Comparison of ENCODE assay signal across 33 cellular contexts in genomic region chr9:75391497-75391896, GRCh38.
"Had no signal": no experiment of that assay in that cellular context is flagged by ENCODE, and none has a peak within 500 bp of the region (broad histone marks: within the 10 kb centered on the region; RNA-seq: fewer than 3 reads in every experiment).

No MANE protein-coding gene starts in this region.

- H3K27ac ChIP-seq: adrenal gland, ascending aorta, body of pancreas, brain microvascular endothelial cell, breast epithelium, cardiac muscle cell had no signal

- H3K36me3 ChIP-seq: adrenal gland, ascending aorta, brain microvascular endothelial cell, breast epithelium, cardiac muscle cell had no signal

- ATAC-seq: activated naive CD4-positive, alpha-beta T cell treated with anti-CD3 and anti-CD28 coated beads, Interleukin-2, amount 50 U/mL, for 72 hours; activated naive CD8-positive, alpha-beta T cell treated with anti-CD3 and anti-CD28 coated beads, Interleukin-2, amount 50 U/mL, for 24 hours; activated T-cell treated with anti-CD3 and anti-CD28 coated beads, Interleukin-2, amount 50 U/mL, for 4 hours; activated T-cell treated with anti-CD3 and anti-CD28 coated beads, Interleukin-2, amount 50 U/mL, for 72 hours; activated T-helper 17 cell treated with anti-CD3 and anti-CD28 coated beads, Interleukin-2, amount 50 U/mL, for 72 hours; body of pancreas had no signal

- H3K9me3 ChIP-seq: adrenal gland, body of pancreas had no signal

- H3K4me1 ChIP-seq: adrenal gland, body of pancreas, breast epithelium had no signal

- H3K27me3 ChIP-seq: adrenal gland, ascending aorta, body of pancreas, brain microvascular endothelial cell, breast epithelium, cardiac muscle cell had no signal

- DNase-seq: activated effector memory CD4-positive, alpha-beta T cell treated with anti-CD3 and anti-CD28 coated beads, Interleukin-2, amount 50 U/mL, for 16 hours; activated effector memory CD4-positive, alpha-beta T cell treated with Interleukin-2 at 50 U/mL for 16 hours; activated gamma-delta T cell; activated gamma-delta T cell treated with Interleukin-2 at 50 U/mL for 16 hours; activated naive CD4-positive, alpha-beta T cell; activated naive CD4-positive, alpha-beta T cell treated with anti-CD3 and anti-CD28 coated beads for 36 hours; activated naive CD4-positive, alpha-beta T cell treated with anti-CD3 and anti-CD28 coated beads, Interleukin-2, amount 10 ng/mL, durations not matched to agents 7 days and 5 days; activated naive CD4-positive, alpha-beta T cell treated with anti-CD3 and anti-CD28 coated beads, Interleukin-2, amount 50 U/mL, for 16 hours; activated naive CD4-positive, alpha-beta T cell treated with Interleukin-2 at 50 U/mL for 16 hours; activated naive CD8-positive, alpha-beta T cell treated with anti-CD3 and anti-CD28 coated beads for 36 hours; activated naive CD8-positive, alpha-beta T cell treated with anti-CD3 and anti-CD28 coated beads, Interleukin-2, amount 10 ng/mL, durations not matched to agents 7 days and 5 days; activated naive CD8-positive, alpha-beta T cell treated with anti-CD3 and anti-CD28 coated beads, Interleukin-2, amount 50 U/mL, for 24 hours; activated T-cell treated with anti-CD3 and anti-CD28 coated beads for 4 hours; activated T-cell treated with anti-CD3 and anti-CD28 coated beads, Interleukin-2, amount 50 U/mL, for 1 hour; activated T-cell treated with anti-CD3 and anti-CD28 coated beads, Interleukin-2, amount 50 U/mL, for 24 hours; activated T-cell treated with anti-CD3 and anti-CD28 coated beads, Interleukin-2, amount 50 U/mL, for 4 hours; activated T-cell treated with anti-CD3 and anti-CD28 coated beads, Interleukin-2, amount 50 U/mL, for 48 hours; activated T-cell treated with anti-CD3 and anti-CD28 coated beads, Interleukin-2, amount 50 U/mL, for 72 hours; adrenal gland; amniotic stem cell; amygdala; anterior cingulate cortex; aorta; body of pancreas; brain microvascular endothelial cell; caudate nucleus; central memory CD4-positive, alpha-beta T cell; cerebellar nuclear complex had no signal

- H3K4me3 ChIP-seq: adrenal gland, ascending aorta, body of pancreas, breast epithelium, cardiac muscle cell had no signal
